2 cellular contexts compared by ENCODE assay signal in genomic region chr6:107057679-107058078, GRCh38.
TF ChIP-seq lines count a peak whose summit lies in the region.

No MANE protein-coding gene starts in this region.

TF ChIP-seq in HepG2, 621 proteins besides CTCF, POLR2A, EP300 and RAD21:
- TF ChIP-seq NFYC (CRISPR knock-in tag; IDR thresholded peaks at IDR 0.05) (no peak), ZNF629 (CRISPR knock-in tag; conservative IDR thresholded peaks at IDR 0.05) (peak; percentile 42; the same call in 1 of the 2 replicates), HNF4A (CRISPR knock-in tag; IDR thresholded peaks at IDR 0.05) (peak; percentile 51), SNRNP70 (IDR thresholded peaks at IDR 0.05; ENCODE audit: low read depth, low read length) (no peak), RBM39 (IDR thresholded peaks at IDR 0.05; ENCODE audit: low read depth, low read length, poor library complexity, severe bottlenecking) (no peak)

TF ChIP-seq in GM12891, 5 proteins besides CTCF, POLR2A, EP300 and RAD21:
- TF ChIP-seq SPI1 (IDR thresholded peaks at IDR 0.05; ENCODE audit: low read depth, low read length) (no peak), TAF1 (IDR thresholded peaks at IDR 0.05; ENCODE audit: low read depth, low read length) (no peak), POLR2AphosphoS5 (IDR thresholded peaks at IDR 0.05; ENCODE audit: low read depth, low read length) (no peak), POU2F2 (IDR thresholded peaks at IDR 0.05; ENCODE audit: low read depth, low read length) (no peak), PAX5 (IDR thresholded peaks at IDR 0.05; ENCODE audit: insufficient read depth, low read length, severe bottlenecking) (no peak)
